In the genomic region with DNA sequence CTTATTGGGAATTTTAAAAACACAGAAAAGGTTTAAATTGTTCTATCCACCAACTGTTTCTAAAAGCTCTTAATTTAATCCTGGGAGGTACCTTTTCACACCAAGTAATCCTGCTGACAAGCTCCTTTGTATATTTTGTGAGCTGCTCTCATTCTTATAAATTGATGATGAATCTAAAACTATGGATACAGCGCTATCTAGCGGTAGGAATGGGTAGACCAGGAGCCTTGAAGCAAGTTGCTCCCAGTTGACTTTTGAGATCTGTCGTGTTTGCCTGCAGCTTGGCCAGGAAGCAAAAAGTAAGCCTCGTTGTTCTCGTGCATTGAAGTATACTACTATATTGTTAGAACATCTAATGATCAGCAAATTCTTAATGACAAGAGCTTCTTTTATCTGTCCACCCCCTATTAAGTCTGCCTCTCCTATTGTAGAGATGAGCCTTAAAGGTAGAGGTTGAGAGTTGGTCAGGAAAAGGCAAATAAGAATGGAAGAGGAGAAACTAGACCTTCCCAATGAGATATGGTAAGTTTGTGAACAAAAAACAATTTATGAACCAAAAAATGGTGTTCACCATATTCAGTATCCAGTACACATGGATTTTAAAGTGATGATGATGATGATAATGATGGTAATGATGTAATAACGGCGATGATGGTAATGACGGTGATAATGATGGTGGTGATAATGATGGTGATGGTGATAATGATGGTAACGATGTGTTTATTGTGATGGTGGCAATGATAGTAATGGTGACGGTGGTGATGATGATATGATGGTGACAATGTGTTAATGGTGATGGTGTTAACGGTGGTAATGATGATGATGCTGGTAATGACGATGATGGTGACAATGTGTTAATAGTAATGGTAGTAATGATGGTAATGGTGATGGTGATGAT, we compare ENCODE assay signal across 8 cellular contexts.
A peak's percentile ranks its signal among the peaks of the same experiment; 100 is the strongest.
DNase-seq lines count a peak whose midpoint lies in the region; ATAC-seq and TF ChIP-seq lines count a peak whose summit lies in the region.

No MANE protein-coding gene starts in this region.

- intact Hi-C loops in thyroid gland (cut with DNase I) = loop anchor here (10.0 kb wide), 1 partner anchor 106 kb away; no protein-coding TSS in a partner anchor

- peak; percentile 83 for TF ChIP-seq CTCF in GM12873 (IDR thresholded peaks at IDR 0.05; ENCODE audit: insufficient read depth, low read depth, low read length, missing control alignments)
- peak; percentile 76 for TF ChIP-seq CTCF in cardiac fibroblast (IDR thresholded peaks at IDR 0.05; ENCODE audit: low read depth, low read length)
- peak; percentile 77 for TF ChIP-seq CTCF in kidney epithelial cell (IDR thresholded peaks at IDR 0.05; ENCODE audit: insufficient read depth, low read length, poor library complexity, severe bottlenecking)
- TF ChIP-seq CTCF in thyroid gland (IDR thresholded peaks at IDR 0.05) = peak; percentile 66 to 91 (median 82)

- H3K4me1 ChIP-seq in thyroid gland = no peaks in the 10 kb centered on the region

- 51 to 53% methylated on average over 12 of the region's 12 CpGs for WGBS in thyroid gland, 2 donors

- H3K36me3 ChIP-seq in kidney epithelial cell (ENCODE audit: control insufficient read depth, insufficient read depth, low read length) (no peaks in the 10 kb centered on the region), thyroid gland (no peaks in the 10 kb centered on the region)

- no peak overlapping the region for H3K27ac ChIP-seq in thyroid gland

- TF ChIP-seq POLR2A in thyroid gland (IDR thresholded peaks at IDR 0.05) = no peak

- no peak for ATAC-seq in HG02759 (IDR thresholded peaks at IDR 0.05; ENCODE audit: unreplicated experiment)

- H3K27me3 ChIP-seq in kidney epithelial cell (ENCODE audit: control insufficient read depth, insufficient read depth, low read length) (no peaks in the 10 kb centered on the region), thyroid gland (no peaks in the 10 kb centered on the region)

- H3K9me3 ChIP-seq in thyroid gland = no peaks in the 10 kb centered on the region

- H3K4me3 ChIP-seq in cardiac fibroblast (replicated peaks in 1 of 2; ENCODE audit: low read depth in 2 of 2, low read length in 2 of 2) (no peak overlapping the region), kidney epithelial cell (ENCODE audit: low read depth, low read length) (no peak overlapping the region), thyroid gland (replicated peaks in 1 of 3) (no peak overlapping the region)

- DNase-seq in AML-193 (lab: John Stamatoyannopoulos, UW) = peak; percentile 35 to 46
- peak; percentile 77 for DNase-seq in HT-29 (ENCODE audit: low spot score)
- DNase-seq in NOMO-1 treated with DMSO at 0.1 percent for 48 hours (lab: John Stamatoyannopoulos, UW; ENCODE audit: unreplicated experiment) = peak; percentile 16
- peak; percentile 87 to 93 for DNase-seq in cardiac fibroblast (ENCODE audit: low read depth in 2 of 2)
- DNase-seq in kidney epithelial cell (ENCODE audit: low read depth) = peak; percentile 42
- peak; percentile 75 to 76 for DNase-seq in thyroid gland

Comparison
In these comparisons a context has a peak if more than half of its experiments do, and no peak if none do; other contexts are left out.
1. DNase-seq: peak in every context shown above with its lines; median percentile 90 in cardiac fibroblast; 77 in HT-29; 76 in thyroid gland; 42 in kidney epithelial cell; 40 in AML-193; 16 in NOMO-1 treated with DMSO at 0.1 percent for 48 hours.